Comparison of ENCODE assay signal across 20 cellular contexts in genomic region chr12:32739279-32739678, GRCh38. TPM values are rescaled to one million over a fixed set of nuclear protein-coding genes. Genes with fewer than 3 reads are reported as not detected.
DNase-seq lines count a peak whose midpoint lies in the region; ATAC-seq, FAIRE-seq and TF ChIP-seq lines count a peak whose summit lies in the region.
"Had no signal": no experiment of that assay in that cellular context is flagged by ENCODE, and none has a peak within 500 bp of the region (broad histone marks: within the 10 kb centered on the region; RNA-seq: fewer than 3 reads in every experiment).

No MANE protein-coding gene starts in this region.

- no peaks in the 10 kb centered on the region for H3K27me3 Mint-ChIP-seq in GM23338 (ENCODE audit: insufficient read depth, low read depth, poor library complexity)
- H3K27me3 Mint-ChIP-seq: CD8-positive, alpha-beta memory T cell had no signal

- no peak overlapping the region for H2AK5ac ChIP-seq in H1 (ENCODE audit: low read depth, low read length)

- no peak overlapping the region for H3K4me3 Mint-ChIP-seq in GM23338
- H3K4me3 Mint-ChIP-seq: CD8-positive, alpha-beta memory T cell had no signal

- peak overlapping the region; percentile 12; the same call in 1 of the 2 replicates for H3K27ac ChIP-seq in GM23338 (ENCODE audit: low read depth)
- no peak overlapping the region for H3K27ac ChIP-seq in H1 (ENCODE audit: low read depth, low read length)
- H3K27ac ChIP-seq in SJCRH30: no peak overlapping the region
- H3K27ac ChIP-seq: C4-2B, SK-N-MC had no signal

- H3K56ac ChIP-seq in H1 (replicated peaks; ENCODE audit: insufficient read length, low read depth, low read length): no peak overlapping the region

- no peaks in the 10 kb centered on the region for H3F3A ChIP-seq in GM23338 (replicated peaks; ENCODE audit: low read depth)

- TF ChIP-seq CTCF in GM23338 (conservative IDR thresholded peaks at IDR 0.05; ENCODE audit: low read depth in 2 of 2) (no peak), H1 (IDR thresholded peaks at IDR 0.05; ENCODE audit: control extremely low read depth in 1 of 3, insufficient read depth in 1 of 3, low read depth in 1 of 3, low read length in 3 of 3) (no peak)

- peaks cover 22% of the 10 kb centered on the region for H3K4me1 Mint-ChIP-seq in GM23338

- no peak overlapping the region for H3K4me3 ChIP-seq in GM23338
- H3K4me3 ChIP-seq in H1 (ENCODE audit: extremely low read depth in 1 of 4, insufficient read depth in 2 of 4, low read depth in 3 of 4, low read length in 4 of 4): no peak overlapping the region
- H3K4me3 ChIP-seq in SJCRH30: no peak overlapping the region
- H3K4me3 ChIP-seq: K562, MG63, SK-N-MC had no signal

- no peak for TF ChIP-seq RAD21 in H1 (IDR thresholded peaks at IDR 0.05 in 1 of 2, conservative IDR thresholded peaks at IDR 0.05 in 1 of 2; ENCODE audit: low read depth in 2 of 2, low read length in 2 of 2)

- H3K27ac Mint-ChIP-seq in GM23338: no peak overlapping the region

- no peak overlapping the region for H4K5ac ChIP-seq in H1 (ENCODE audit: insufficient read length, low read depth, low read length)

- H2BK20ac ChIP-seq in H1 (ENCODE audit: low read length): no peak overlapping the region

- DNase-seq in Right ventricle myocardium superior (no peak), Right ventricle myocardium inferior (ENCODE audit: missing footprints) (no peak), GM23338 (ENCODE audit: low spot score) (peak; percentile 30), H1 (ENCODE audit: low read depth in 1 of 2, low spot score in 2 of 2) (no peak), renal cortical epithelial cell (ENCODE audit: low read depth) (peak; percentile 48), SJCRH30 (no peak)
- DNase-seq: Calu3; CD8-positive, alpha-beta memory T cell; DMS153; MG63; NCI-H1417; NCI-H1694 treated with DMSO at 0.1 percent for 48 hours; NCI-H2081 treated with DMSO at 0.1 percent for 48 hours; NCI-H446; NCI-H526; SHP77 had no signal

- no peaks in the 10 kb centered on the region for H3K79me2 ChIP-seq in GM23338 (replicated peaks; ENCODE audit: insufficient read depth)
- H3K79me2 ChIP-seq in H1 (ENCODE audit: control insufficient read depth in 1 of 2, insufficient read depth in 2 of 2, low read length in 2 of 2): no peaks in the 10 kb centered on the region

- H4K91ac ChIP-seq in H1 (replicated peaks; ENCODE audit: insufficient read length, low read length): no peak overlapping the region

- TF ChIP-seq EP300 in H1 (IDR thresholded peaks at IDR 0.05; ENCODE audit: borderline replicate concordance in 1 of 2, low read depth in 2 of 2, low read length in 2 of 2): no peak

- TF ChIP-seq POLR2A in H1 (IDR thresholded peaks at IDR 0.05; ENCODE audit: control extremely low read depth in 1 of 2, low read depth in 2 of 2, low read length in 2 of 2): no peak

- no peak overlapping the region for H3K23ac ChIP-seq in H1 (ENCODE audit: insufficient read length)

- peaks cover 67% of the 10 kb centered on the region for H3K36me3 Mint-ChIP-seq in GM23338 (ENCODE audit: low read depth)

- intact Hi-C loops in Right ventricle myocardium superior (cut with DNase I): no loop called here
- intact Hi-C loops in Right ventricle myocardium inferior (cut with DNase I): no loop called here

- no peak overlapping the region for H2BK12ac ChIP-seq in H1 (ENCODE audit: low read depth, low read length)

- H3K79me1 ChIP-seq in H1 (ENCODE audit: low read depth, low read length): no peaks in the 10 kb centered on the region

- no peak overlapping the region for H2BK5ac ChIP-seq in H1 (ENCODE audit: low read depth, low read length)

- H3K9me3 Mint-ChIP-seq in GM23338: no peaks in the 10 kb centered on the region
- H3K9me3 Mint-ChIP-seq: CD8-positive, alpha-beta memory T cell had no signal

- H3K18ac ChIP-seq in H1 (ENCODE audit: extremely low read depth, low read length): no peak overlapping the region

- H2BK15ac ChIP-seq in H1 (ENCODE audit: low read length): no peak overlapping the region

- H3K9me3 ChIP-seq in H1 (ENCODE audit: insufficient read depth in 2 of 2, low read depth in 1 of 2, low read length in 1 of 2) (no peaks in the 10 kb centered on the region), SJCRH30 (replicated peaks) (no peaks in the 10 kb centered on the region)
- H3K9me3 ChIP-seq: MG63 had no signal

- H4K20me1 ChIP-seq in GM23338 (replicated peaks; ENCODE audit: insufficient read depth): no peaks in the 10 kb centered on the region; the same call in 1 of the 2 replicates
- H4K20me1 ChIP-seq in H1 (replicated peaks in 1 of 2; ENCODE audit: control insufficient read depth in 1 of 2, insufficient read depth in 2 of 2, low read length in 2 of 2): peaks cover 1 to 4% of the 10 kb centered on the region in 2 experiments

- CTCF ChIA-PET in H1 (lab: Charles Lee; ENCODE audit: partially characterized antibody): interaction anchor here (0.9 kb wide), 1 partner anchor 62 kb away, joined by 3 read pairs; no protein-coding TSS in a partner anchor

- H3K4me2 ChIP-seq in GM23338 (no peak overlapping the region), H1 (ENCODE audit: insufficient read depth in 1 of 2, low read depth in 2 of 2, low read length in 2 of 2) (no peak overlapping the region)

- H2BK120ac ChIP-seq in H1 (replicated peaks; ENCODE audit: low read depth, low read length): no peak overlapping the region

- H2AFZ ChIP-seq in GM23338 (no peak overlapping the region), H1 (ENCODE audit: low read length) (no peak overlapping the region)

- ATAC-seq in Right ventricle myocardium superior (ENCODE audit: poor library complexity): peak; percentile 40
- ATAC-seq in Right ventricle myocardium inferior: no peak
- ATAC-seq in GM23338: no peak
- no peak for ATAC-seq in HG02763 (IDR thresholded peaks at IDR 0.05; ENCODE audit: unreplicated experiment)
- ATAC-seq: K562 had no signal

- no peak overlapping the region for H3K14ac ChIP-seq in H1 (ENCODE audit: insufficient read length)

- POLR2A ChIA-PET in H1 (lab: Charles Lee; ENCODE audit: partially characterized antibody): no interaction called here

- no peak overlapping the region for H4K8ac ChIP-seq in H1 (ENCODE audit: extremely low read depth, insufficient read depth, low read length)

- FAIRE-seq in H1 (lab: Jason Lieb, UNC): peak; percentile 73

- H3K27me3 ChIP-seq in GM23338 (ENCODE audit: insufficient read depth) (no peaks in the 10 kb centered on the region), H1 (replicated peaks in 1 of 4; ENCODE audit: control insufficient read depth in 3 of 4, extremely low read depth in 1 of 4, insufficient read depth in 3 of 4, low read length in 3 of 4) (no peaks in the 10 kb centered on the region), SJCRH30 (no peaks in the 10 kb centered on the region)
- H3K27me3 ChIP-seq: MG63 had no signal

- WGBS in H1 (ENCODE audit: extremely low coverage in 1 of 2, insufficient coverage in 1 of 2, insufficient read length in 1 of 2, insufficient replicate concordance in 2 of 2, low coverage in 1 of 2, low lambda C conversion rate in 2 of 2, missing lambda C conversion rate in 1 of 2), 2 experiments: 51% methylated on average over 2 of the region's 2 CpGs; no CpG with 5 or more reads in 1 of the 2 experiments

- H3K36me3 ChIP-seq in GM23338 (ENCODE audit: insufficient read depth) (peaks cover 19% of the 10 kb centered on the region; the same call in 1 of the 2 replicates), H1 (ENCODE audit: control insufficient read depth in 2 of 4, insufficient read depth in 4 of 4, low read length in 3 of 4) (peaks cover 0 to 73% (median 26%) of the 10 kb centered on the region in 4 experiments; a peak in 6 of 8 replicates), SJCRH30 (peaks cover 57% of the 10 kb centered on the region)

- no peaks in the 10 kb centered on the region for H3K23me2 ChIP-seq in H1 (ENCODE audit: low read depth, low read length)

- H3K4ac ChIP-seq in H1 (replicated peaks; ENCODE audit: insufficient read length, low read depth, low read length): no peak overlapping the region

- no peak overlapping the region for H3K9ac ChIP-seq in H1 (replicated peaks in 1 of 4; ENCODE audit: extremely low read depth in 1 of 4, low read depth in 3 of 4, low read length in 3 of 4)

- peaks cover 24% of the 10 kb centered on the region for H3K4me1 ChIP-seq in GM23338 (ENCODE audit: insufficient read depth)
- H3K4me1 ChIP-seq in H1 (replicated peaks in 1 of 4; ENCODE audit: control insufficient read depth in 3 of 4, insufficient read depth in 4 of 4, low read length in 3 of 4): peaks cover 0 to 3% (median under 1%) of the 10 kb centered on the region in 4 experiments; a peak in 2 of 7 replicates
- no peaks in the 10 kb centered on the region for H3K4me1 ChIP-seq in SJCRH30

- H3K9me2 ChIP-seq in GM23338 (ENCODE audit: insufficient read depth): no peaks in the 10 kb centered on the region

TF ChIP-seq in GM23338, 12 proteins besides CTCF, POLR2A, EP300 and RAD21 (continues in another document):
- no peak for TF ChIP-seq NANOG (IDR thresholded peaks at IDR 0.05; ENCODE audit: borderline replicate concordance)
- TF ChIP-seq JUNB (IDR thresholded peaks at IDR 0.05; ENCODE audit: unreplicated experiment): no peak

TF ChIP-seq in H1, 55 proteins besides CTCF, POLR2A, EP300 and RAD21:
- TF ChIP-seq POLR2AphosphoS5 (IDR thresholded peaks at IDR 0.05; ENCODE audit: low read depth, low read length) (no peak), ZNF274 (IDR thresholded peaks at IDR 0.05; ENCODE audit: borderline replicate concordance, extremely low read depth, low read length) (no peak), BACH1 (IDR thresholded peaks at IDR 0.05; ENCODE audit: low read length) (no peak)

RNA-seq across cellular contexts. Expression of gene YARS2, which starts 16.4 kb away (rescaled TPM):
- total RNA-seq in Right ventricle myocardium superior (7.8 TPM), Right ventricle myocardium inferior (9.7 TPM), renal cortical epithelial cell (34.8 and 46.0 TPM in 2 replicates)
- total RNA-seq in GM23338 (2014; rRNA removed; shearing (Covaris generic)): 67.1 and 73.0 TPM in 2 replicates
- polyA plus RNA-seq in GM23338 (2016; fragmentation: Nextera tagmentation; extraction: Ambion mirVana) (70.1 and 76.7 TPM in 2 replicates), H1 (2011; rRNA removed) (29.8 and 29.9 TPM in 2 replicates)
- total RNA-seq in H1 (2021; fragmentation: NEBNext Ultra II Directional; extraction: Animal tissue kit (Norgen Biotek cat#: 25700)): 41.0 and 41.4 TPM in 2 replicates
- polyA plus RNA-seq in H1 (2011; cell fraction: cytosol; rRNA removed): 30.7 TPM
- polyA plus RNA-seq in H1 (2011; cell fraction: nucleus; rRNA removed): 35.2 TPM
- 28.9 to 43.6 TPM (median 30.1 TPM) in 4 replicates for polyA plus RNA-seq in H1 (2012, experiment 1 of 2)
- 12.9 TPM for polyA plus RNA-seq in H1 (2012, experiment 2 of 2)
- 38.0 TPM for polyA plus RNA-seq in H1 (2013, experiment 1 of 2)
- polyA plus RNA-seq in H1 (2013, experiment 2 of 2): 34.4 TPM
- 20.2 and 22.3 TPM in 2 replicates for polyA minus RNA-seq in H1 (2011; rRNA and poly(A)+ RNA removed)
- 13.4 TPM for polyA minus RNA-seq in H1 (2011; cell fraction: cytosol; rRNA and poly(A)+ RNA removed)
- polyA minus RNA-seq in H1 (2011; cell fraction: nucleus; rRNA and poly(A)+ RNA removed): 39.0 TPM
- 28.8 and 32.9 TPM in 2 replicates for total RNA-seq in SJCRH30 (2014; rRNA removed; shearing (Covaris generic))

Comparison
In these comparisons a context has a peak if more than half of its experiments do, and no peak if none do; other contexts are left out.
1. DNase-seq: peak in GM23338 (single experiment) and renal cortical epithelial cell (single experiment); none in Right ventricle myocardium superior (single experiment), Right ventricle myocardium inferior (single experiment), H1 (0 of 2) and SJCRH30 (0 of 2).